1 cellular context compared by ENCODE assay signal in the genomic region with DNA sequence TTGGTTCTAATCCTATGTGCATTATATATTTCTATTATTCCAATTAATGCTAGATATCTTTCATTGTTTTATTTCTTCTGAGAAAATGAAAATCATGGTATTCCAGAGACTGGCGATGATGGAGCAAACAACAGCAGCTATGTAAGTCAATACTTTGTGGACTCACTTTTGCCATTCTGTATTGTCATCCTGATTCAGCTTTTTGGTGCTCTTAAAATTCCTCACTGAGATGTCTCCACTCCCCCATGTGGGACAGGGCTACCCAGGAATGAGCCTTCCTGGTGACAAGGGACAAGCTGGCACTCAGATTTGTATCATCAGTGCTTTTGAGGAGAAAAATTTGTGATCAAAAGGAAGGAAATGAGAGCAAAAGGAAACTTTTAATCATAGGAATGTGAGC.
TF ChIP-seq lines count a peak whose summit lies in the region.

No MANE protein-coding gene starts in this region.

TF ChIP-seq in K562, 482 proteins besides CTCF, POLR2A, EP300 and RAD21:
- TF ChIP-seq C11orf30 (IDR thresholded peaks at IDR 0.05; ENCODE audit: low read depth) (peak; percentile 52), NFE2 (IDR thresholded peaks at IDR 0.05; ENCODE audit: low read depth) (0 out of 2 replicates have a peak, but pooled peaks have one; percentile 13), ZNF121 (CRISPR knock-in tag; conservative IDR thresholded peaks at IDR 0.05) (no peak), MAFG (tag; conservative IDR thresholded peaks at IDR 0.05) (peak; percentile 48), MAFK (IDR thresholded peaks at IDR 0.05; ENCODE audit: low read length) (peak; percentile 33; the same call in 1 of the 2 replicates), JUNB (CRISPR knock-in tag; conservative IDR thresholded peaks at IDR 0.05) (no peak), ZNF316 (IDR thresholded peaks at IDR 0.05) (peak; percentile 42; the same call in 1 of the 2 replicates), ZBTB8A (IDR thresholded peaks at IDR 0.05; ENCODE audit: partially characterized antibody) (no peak), ESRRB (CRISPR knock-in tag; IDR thresholded peaks at IDR 0.05; ENCODE audit: borderline replicate concordance) (no peak), RBM15 (IDR thresholded peaks at IDR 0.05; ENCODE audit: insufficient read depth, low read length) (no peak)
